18 cellular contexts compared by ENCODE assay signal in the genomic region with DNA sequence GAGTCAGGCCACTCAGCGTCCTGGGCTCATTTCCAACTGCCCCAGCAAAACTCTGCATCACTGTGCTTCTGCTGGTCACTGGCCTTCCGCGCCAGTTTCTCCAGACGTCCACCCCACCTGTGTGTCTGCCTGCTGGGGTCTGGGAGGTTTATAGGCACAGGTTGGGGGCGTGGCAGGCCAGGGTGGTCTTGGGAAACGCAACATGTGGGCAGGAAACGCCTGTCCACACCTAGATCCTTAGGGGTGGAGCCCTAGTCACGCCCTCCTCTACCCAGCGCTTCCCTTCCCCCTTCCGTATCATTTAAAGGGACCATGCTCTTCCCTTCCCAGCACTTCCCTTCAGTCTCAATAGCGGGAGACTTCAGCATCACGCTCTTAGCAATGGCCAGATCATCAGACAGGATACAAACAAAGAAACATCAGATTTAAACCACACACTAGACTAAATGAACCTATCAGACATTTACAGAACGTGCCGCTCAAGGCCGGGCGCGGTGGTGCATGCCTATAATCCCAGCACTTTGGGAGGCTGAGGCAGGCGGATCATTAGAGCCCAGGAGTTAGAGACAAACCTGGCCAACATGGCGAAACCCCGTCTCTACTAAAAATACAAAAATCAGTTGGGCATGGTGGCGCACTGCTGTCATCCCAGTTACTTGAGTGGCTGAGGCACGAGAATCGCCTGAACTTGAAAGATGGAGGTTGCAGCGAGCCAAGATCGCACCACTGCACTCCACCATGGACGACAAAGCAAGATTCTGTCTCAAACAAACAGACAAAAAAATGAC. TPM values are rescaled to one million over a fixed set of nuclear protein-coding genes. Genes with fewer than 3 reads are reported as not detected.
DNase-seq lines count a peak whose midpoint lies in the region; ATAC-seq, FAIRE-seq and TF ChIP-seq lines count a peak whose summit lies in the region.
"Had no signal": no experiment of that assay in that cellular context is flagged by ENCODE, and none has a peak within 500 bp of the region (broad histone marks: within the 10 kb centered on the region; RNA-seq: fewer than 3 reads in every experiment).

No MANE protein-coding gene starts in this region.

- H2BK15ac ChIP-seq in H9 (ENCODE audit: low read depth, low read length), result no peak overlapping the region

- no peak overlapping the region for H3K4ac ChIP-seq in H9 (ENCODE audit: low read depth, low read length)

- H3K9ac ChIP-seq in H9 (ENCODE audit: extremely low read depth, insufficient read length, low read length) (peak overlapping the region; percentile 20), K562 (ENCODE audit: insufficient read depth in 1 of 2, low read depth in 2 of 2, low read length in 2 of 2) (peak overlapping the region; percentile 78 to 87), smooth muscle cell (ENCODE audit: low read depth) (no peak overlapping the region)
- H3K9ac ChIP-seq: BLaER1 treated with 17β-estradiol and CSF1 and Interleukin-3, amounts not matched to agents 10 nM and 100 nM had no signal

- H3K27me3 ChIP-seq in H9 (ENCODE audit: insufficient read depth, low read length) (no peaks in the 10 kb centered on the region), K562 (ENCODE audit: control insufficient read depth in 2 of 2, insufficient read depth in 2 of 2, low read length in 2 of 2) (no peaks in the 10 kb centered on the region), smooth muscle cell (ENCODE audit: low read depth) (no peaks in the 10 kb centered on the region)
- H3K27me3 ChIP-seq: BLaER1 treated with 17β-estradiol and CSF1 and Interleukin-3, amounts not matched to agents 10 nM and 100 nM had no signal

- H4K8ac ChIP-seq in H9 (replicated peaks; ENCODE audit: insufficient read length, low read depth, low read length), result no peak overlapping the region

- H4K20me1 ChIP-seq in H9 (ENCODE audit: control insufficient read depth, insufficient read depth, insufficient read length), result no peaks in the 10 kb centered on the region
- no peaks in the 10 kb centered on the region for H4K20me1 ChIP-seq in K562 (replicated peaks; ENCODE audit: control insufficient read depth, insufficient read depth, low read length)
- H4K20me1 ChIP-seq in smooth muscle cell (ENCODE audit: low read depth), result no peaks in the 10 kb centered on the region
- H4K20me1 ChIP-seq: BLaER1 treated with 17β-estradiol and CSF1 and Interleukin-3, amounts not matched to agents 10 nM and 100 nM had no signal

- peak overlapping the region; percentile 30 for H3K18ac ChIP-seq in H9 (ENCODE audit: insufficient read length, low read depth, low read length)

- intact Hi-C loops in K562 (cut with micrococcal nuclease), result loop anchor here (2.0 to 10.0 kb wide), 3 partner anchors 25 to 223 kb away; partner anchors contain the start of gene MGAT1

- in situ Hi-C loops in K562 (cut with MboI), result no loop called here

- WGBS in H9 (ENCODE audit: extremely low coverage, insufficient read length, low lambda C conversion rate), result no CpG with 5 or more reads among the region's 26 CpGs
- 13% methylated on average over 26 of the region's 26 CpGs for WGBS in K562 (ENCODE audit: insufficient coverage, low coverage, missing lambda C conversion rate)
- WGBS in smooth muscle cell (ENCODE audit: low lambda C conversion rate), result 30% methylated on average over 26 of the region's 26 CpGs

- H2AFZ ChIP-seq in H9 (ENCODE audit: low read length), result peak overlapping the region; percentile 63
- H2AFZ ChIP-seq in K562 (ENCODE audit: low read depth, low read length), result peak overlapping the region; percentile 92
- H2AFZ ChIP-seq in smooth muscle cell (ENCODE audit: low read depth), result peak overlapping the region; percentile 77

- H3K4me3 ChIP-seq in K562 (peak overlapping the region; percentile 48), smooth muscle cell (peak overlapping the region; percentile 36)
- H3K4me3 ChIP-seq: BLaER1 treated with 17β-estradiol and CSF1 and Interleukin-3, amounts not matched to agents 10 nM and 100 nM had no signal

- H3K56ac ChIP-seq in H9 (ENCODE audit: insufficient read length, low read depth, low read length), result no peak overlapping the region

- H3K4me2 ChIP-seq in H9 (ENCODE audit: insufficient read depth, insufficient read length, low read length), result peak overlapping the region; percentile 69
- H3K4me2 ChIP-seq in K562 (ENCODE audit: insufficient read depth, low read length), result peak overlapping the region; percentile 89
- peak overlapping the region; percentile 79 for H3K4me2 ChIP-seq in smooth muscle cell
- H3K4me2 ChIP-seq: BLaER1 treated with 17β-estradiol and CSF1 and Interleukin-3, amounts not matched to agents 10 nM and 100 nM had no signal

- peak; percentile 98 for FAIRE-seq in K562 (lab: Jason Lieb, UNC)

- H3F3A ChIP-seq in smooth muscle cell (ENCODE audit: low read depth), result no peaks in the 10 kb centered on the region

- TF ChIP-seq CTCF in H9 (conservative IDR thresholded peaks at IDR 0.05) (no peak), K562 (IDR thresholded peaks at IDR 0.05 in 2 of 3, conservative IDR thresholded peaks at IDR 0.05 in 1 of 3; ENCODE audit: insufficient read depth in 2 of 3, low read depth in 1 of 3, low read length in 3 of 3) (no peak), smooth muscle cell (IDR thresholded peaks at IDR 0.05; ENCODE audit: borderline replicate concordance, insufficient read depth, poor library complexity, severe bottlenecking) (no peak)

- no peak overlapping the region for H3K23ac ChIP-seq in H9 (ENCODE audit: insufficient read length, low read depth, low read length)

- no peak overlapping the region for H3K27ac ChIP-seq in H9 (ENCODE audit: insufficient read length, low read depth, low read length)
- peak overlapping the region; percentile 84 for H3K27ac ChIP-seq in K562 (ENCODE audit: extremely low read depth, low read depth, low read length)
- H3K27ac ChIP-seq in smooth muscle cell (ENCODE audit: low read depth), result no peak overlapping the region
- H3K27ac ChIP-seq: BLaER1 treated with 17β-estradiol and CSF1 and Interleukin-3, amounts not matched to agents 10 nM and 100 nM had no signal

- no peak overlapping the region for H2BK5ac ChIP-seq in H9 (ENCODE audit: insufficient read length, low read length)

- no peak overlapping the region for H4K5ac ChIP-seq in H9 (ENCODE audit: insufficient read length, low read depth, low read length)

- peak overlapping the region; percentile 67; the same call in 1 of the 2 replicates for H3K14ac ChIP-seq in H9 (ENCODE audit: insufficient read depth, low read length)

- TF ChIP-seq EP300 in K562 (IDR thresholded peaks at IDR 0.05; ENCODE audit: low read length), result peak; percentile 51

- H3K27me3 Mint-ChIP-seq in H9 (ENCODE audit: low read depth), result peaks cover 31% of the 10 kb centered on the region
- peaks cover 47% of the 10 kb centered on the region for H3K27me3 Mint-ChIP-seq in activated naive CD8-positive, alpha-beta T cell treated with anti-CD3 and anti-CD28 coated beads for 36 hours

- TF ChIP-seq RAD21 in K562 (CRISPR knock-in tag; conservative IDR thresholded peaks at IDR 0.05 in 1 of 2, IDR thresholded peaks at IDR 0.05 in 1 of 2), result peak in 1 of 2 experiments; percentile 20; a peak in 2 of 4 replicates

- DNase-seq in H9 (peak; percentile 93), K562 (ENCODE audit: extremely low read depth in 1 of 4, low spot score in 3 of 4) (peak; percentile 80 to 97 (median 84)), iPS-NIHi11 (ENCODE audit: low spot score) (peak; percentile 73), smooth muscle cell (lab: John Stamatoyannopoulos, UW; ENCODE audit: unreplicated experiment) (no peak), cerebellar nuclear complex (lab: John Stamatoyannopoulos, UW) (no peak), epidermal melanocyte (ENCODE audit: insufficient read length, low spot score) (no peak), superior temporal gyrus (ENCODE audit: extremely low spot score) (no peak)
- DNase-seq in activated naive CD8-positive, alpha-beta T cell treated with anti-CD3 and anti-CD28 coated beads for 36 hours, result no peak
- DNase-seq: activated CD4-positive, CD25-positive, alpha-beta regulatory T cell treated with anti-CD3 and anti-CD28 coated beads, Interleukin-2, amount 50 U/mL, for 72 hours; activated gamma-delta T cell; DND-41; HCEC 1CT; IMR-90; naive B cell; retina had no signal

- TF ChIP-seq POLR2A in K562 (conservative IDR thresholded peaks at IDR 0.05), result peak; percentile 99

- H3K36me3 ChIP-seq in K562 (ENCODE audit: control insufficient read depth, insufficient read depth, low read length), result no peaks in the 10 kb centered on the region
- H3K36me3 ChIP-seq in smooth muscle cell (ENCODE audit: low read depth), result no peaks in the 10 kb centered on the region
- H3K36me3 ChIP-seq: BLaER1 treated with 17β-estradiol and CSF1 and Interleukin-3, amounts not matched to agents 10 nM and 100 nM had no signal

- ATAC-seq in K562, result peak; percentile 93

- H3K79me2 ChIP-seq in H9 (ENCODE audit: insufficient read depth, low read length), result no peaks in the 10 kb centered on the region
- H3K79me2 ChIP-seq in K562 (ENCODE audit: control insufficient read depth, insufficient read depth, low read length), result peaks cover 22% of the 10 kb centered on the region
- no peaks in the 10 kb centered on the region for H3K79me2 ChIP-seq in smooth muscle cell (ENCODE audit: low read depth)

- no peaks in the 10 kb centered on the region for H3K9me1 ChIP-seq in K562 (ENCODE audit: control insufficient read depth, insufficient read depth, low read length)

- H3K4me1 ChIP-seq in H9 (ENCODE audit: insufficient read depth, low read length) (no peaks in the 10 kb centered on the region; the same call in 1 of the 2 replicates), K562 (replicated peaks in 1 of 2; ENCODE audit: control insufficient read depth in 2 of 2, insufficient read depth in 2 of 2, low read length in 2 of 2) (peaks cover 8 to 9% of the 10 kb centered on the region in 2 experiments; a peak in 4 of 5 replicates), smooth muscle cell (ENCODE audit: low read depth) (no peaks in the 10 kb centered on the region)
- H3K4me1 ChIP-seq: BLaER1 treated with 17β-estradiol and CSF1 and Interleukin-3, amounts not matched to agents 10 nM and 100 nM had no signal

- no peak overlapping the region for H2BK120ac ChIP-seq in H9 (ENCODE audit: low read depth, low read length, poor library complexity, severe bottlenecking)

- no peaks in the 10 kb centered on the region for H3K9me3 ChIP-seq in H9 (ENCODE audit: control insufficient read depth, low read depth, low read length)
- no peaks in the 10 kb centered on the region for H3K9me3 ChIP-seq in K562 (replicated peaks; ENCODE audit: control insufficient read depth, insufficient read depth, low read depth, low read length)
- H3K9me3 ChIP-seq in smooth muscle cell (replicated peaks; ENCODE audit: low read depth), result no peaks in the 10 kb centered on the region

- BruUV-seq in K562 (replicated peaks; lab: Mats Ljungman, UMichigan), result TSS peak; percentile 84

- no peak overlapping the region for H4K91ac ChIP-seq in H9 (ENCODE audit: insufficient read length, low read depth, low read length)

- peak overlapping the region in 1 of 3 experiments; percentile 92; a peak in 2 of 7 replicates for H3K27ac Mint-ChIP-seq in H9
- no peak overlapping the region for H3K27ac Mint-ChIP-seq in activated naive CD8-positive, alpha-beta T cell treated with anti-CD3 and anti-CD28 coated beads for 36 hours
- H3K27ac Mint-ChIP-seq: T-helper 1 cell treated with Interleukin-12 subunit alpha and Interleukin-12 subunit beta and Interleukin-4 antibody, amounts not matched to agents 30 μg/mL and 1 μg/mL, for 36 hours had no signal

- POLR2A ChIA-PET in K562 (lab: Yijun Ruan, JAX), result interaction anchor here (0.6 to 1.7 kb wide), 9 partner anchors 9 to 179 kb away, joined by 3 to 10 read pairs (median 4); partner anchors contain the start of gene BTNL9

- H3T11ph ChIP-seq in H9 (ENCODE audit: low read length), result no peak overlapping the region

- CTCF ChIA-PET in K562 (lab: Yijun Ruan, JAX; ENCODE audit: low intra/inter-chr PET ratio), result no interaction called here

- no peak overlapping the region for H2BK20ac ChIP-seq in H9 (ENCODE audit: low read depth, low read length, poor library complexity, severe bottlenecking)

- peaks cover 10 to 12% of the 10 kb centered on the region in 2 experiments for H3K4me1 Mint-ChIP-seq in H9
- H3K4me1 Mint-ChIP-seq in activated naive CD8-positive, alpha-beta T cell treated with anti-CD3 and anti-CD28 coated beads for 36 hours, result no peaks in the 10 kb centered on the region
- H3K4me1 Mint-ChIP-seq: naive B cell had no signal

- H3K9me3 Mint-ChIP-seq in H9, result peaks cover 4 to 17% of the 10 kb centered on the region in 2 experiments; a peak in 3 of 5 replicates
- peaks cover 10% of the 10 kb centered on the region for H3K9me3 Mint-ChIP-seq in activated naive CD8-positive, alpha-beta T cell treated with anti-CD3 and anti-CD28 coated beads for 36 hours
- H3K9me3 Mint-ChIP-seq: T-helper 1 cell treated with Interleukin-12 subunit alpha and Interleukin-12 subunit beta and Interleukin-4 antibody, amounts not matched to agents 30 μg/mL and 1 μg/mL, for 36 hours had no signal

- H2AK5ac ChIP-seq in H9 (ENCODE audit: insufficient read length, low read length), result no peak overlapping the region

- no peak overlapping the region for H2BK12ac ChIP-seq in H9 (ENCODE audit: insufficient read length, low read depth, low read length)

- no peaks in the 10 kb centered on the region for H3K23me2 ChIP-seq in H9 (ENCODE audit: insufficient read length, low read depth, low read length, poor library complexity, severe bottlenecking)

- H3K36me3 Mint-ChIP-seq in H9 (ENCODE audit: insufficient read depth in 1 of 3, low read depth in 3 of 3), result no peaks in the 10 kb centered on the region; a peak in 1 of 7 replicates
- peaks cover 2% of the 10 kb centered on the region for H3K36me3 Mint-ChIP-seq in activated naive CD8-positive, alpha-beta T cell treated with anti-CD3 and anti-CD28 coated beads for 36 hours

- H3K79me1 ChIP-seq in H9 (ENCODE audit: insufficient read depth, low read depth, low read length, poor library complexity, severe bottlenecking), result no peaks in the 10 kb centered on the region

- H3K4me3 Mint-ChIP-seq in H9, result peak overlapping the region; percentile 58 to 71
- H3K4me3 Mint-ChIP-seq in activated naive CD8-positive, alpha-beta T cell treated with anti-CD3 and anti-CD28 coated beads for 36 hours, result no peak overlapping the region
- H3K4me3 Mint-ChIP-seq: naive B cell; T-helper 1 cell treated with Interleukin-12 subunit alpha and Interleukin-12 subunit beta and Interleukin-4 antibody, amounts not matched to agents 30 μg/mL and 1 μg/mL, for 36 hours had no signal

RNA-seq across cellular contexts. Expression of gene BTNL9, which starts 11.8 kb away (rescaled TPM):
- total RNA-seq in H9 (2021), result 0.88 and 0.96 TPM in 2 replicates
- 237 and 332 TPM in 2 replicates for total RNA-seq in K562 (2011; cell fraction: chromatin; rRNA removed; ENCODE audit: low replicate concordance)
- 194 and 284 TPM in 2 replicates for total RNA-seq in K562 (2011; cell fraction: nucleolus; rRNA removed)
- total RNA-seq in K562 (2011; cell fraction: nucleoplasm; rRNA removed), result 242 and 248 TPM in 2 replicates
- 39.4 and 46.8 TPM in 2 replicates for total RNA-seq in K562 (2014; rRNA removed)
- 17.1 and 18.5 TPM in 2 replicates for total RNA-seq in K562 (2014; rRNA removed; fragmentation: Illumina TruSeq; extraction: Trizol)
- 29.4 and 29.6 TPM in 2 replicates for total RNA-seq in K562 (2015; rRNA removed; fragmentation: Illumina TruSeq; extraction: Trizol)
- total RNA-seq in K562 (2021), result 42.7 and 50.7 TPM in 2 replicates
- polyA plus RNA-seq in K562 (2011; rRNA removed), result 18.9 and 25.6 TPM in 2 replicates
- 13.6 and 19.3 TPM in 2 replicates for polyA plus RNA-seq in K562 (2011; cell fraction: cytosol; rRNA removed)
- polyA plus RNA-seq in K562 (2011; cell fraction: nucleus; rRNA removed), result 99.2 and 210 TPM in 2 replicates
- 62.1 and 65.7 TPM in 2 replicates for polyA plus RNA-seq in K562 (2012)
- polyA plus RNA-seq in K562 (2014; fragmentation: Illumina TruSeq; extraction: Trizol), result 32.7 and 35.3 TPM in 2 replicates
- polyA plus RNA-seq in K562 (2014; fragmentation: Nextera tagmentation; extraction: Ambion mirVana), result 1 to 10 TPM; 3.7 to 3.9 TPM
- polyA plus RNA-seq in K562 (2014; rRNA removed), result 86.7 and 88.7 TPM in 2 replicates
- 6.0 and 15.6 TPM in 2 replicates for polyA minus RNA-seq in K562 (2011; rRNA and poly(A)+ RNA removed)
- 7.2 and 20.7 TPM in 2 replicates for polyA minus RNA-seq in K562 (2011; cell fraction: cytosol; rRNA and poly(A)+ RNA removed)
- 54.0 and 85.9 TPM in 2 replicates for polyA minus RNA-seq in K562 (2011; cell fraction: nucleus; rRNA and poly(A)+ RNA removed)
- total RNA-seq in smooth muscle cell, result not detected in 2 replicates
- not detected in 2 replicates for polyA plus RNA-seq in smooth muscle cell
- under 1 TPM in 1 of 2 experiments, not detected in 1; 0.12 TPM for total RNA-seq in activated naive CD8-positive, alpha-beta T cell treated with anti-CD3 and anti-CD28 coated beads for 36 hours
- total RNA-seq: IMR-90 had no signal
- polyA plus RNA-seq: IMR-90 had no signal

RNA-seq across cellular contexts. Expression of gene BTNL3, which starts 39.6 kb away (rescaled TPM):
- total RNA-seq in H9 (2021) (not detected in 2 replicates), K562 (2014; rRNA removed) (0.20 TPM in 1 of 2 replicates, not detected in the other), K562 (2014; rRNA removed; fragmentation: Illumina TruSeq; extraction: Trizol) (0.10 TPM in 1 of 2 replicates, not detected in the other), K562 (2015; rRNA removed; fragmentation: Illumina TruSeq; extraction: Trizol) (0.04 TPM in 1 of 2 replicates, not detected in the other), K562 (2021) (not detected in 2 replicates), smooth muscle cell (not detected in 2 replicates)
- total RNA-seq in K562 (2011; cell fraction: chromatin; rRNA removed; ENCODE audit: low replicate concordance), result not detected in 2 replicates
- total RNA-seq in K562 (2011; cell fraction: nucleolus; rRNA removed), result not detected in 2 replicates
- not detected in 2 replicates for total RNA-seq in K562 (2011; cell fraction: nucleoplasm; rRNA removed)
- polyA plus RNA-seq in K562 (2011; rRNA removed) (0.03 TPM in 1 of 2 replicates, not detected in the other), K562 (2014; fragmentation: Illumina TruSeq; extraction: Trizol) (0.10 and 0.13 TPM in 2 replicates), K562 (2014; fragmentation: Nextera tagmentation; extraction: Ambion mirVana) (under 1 TPM in 1 of 2 experiments, not detected in 1; 0.03 TPM), K562 (2014; rRNA removed) (0.13 and 0.44 TPM in 2 replicates), smooth muscle cell (not detected in 2 replicates)
- not detected in 2 replicates for polyA plus RNA-seq in K562 (2011; cell fraction: cytosol; rRNA removed)
- polyA plus RNA-seq in K562 (2011; cell fraction: nucleus; rRNA removed), result 0.04 TPM in 1 of 2 replicates, not detected in the other
- polyA plus RNA-seq in K562 (2012), result 0.23 and 0.25 TPM in 2 replicates
- polyA minus RNA-seq in K562 (2011; rRNA and poly(A)+ RNA removed), result 0.14 TPM in 1 of 2 replicates, not detected in the other
- polyA minus RNA-seq in K562 (2011; cell fraction: cytosol; rRNA and poly(A)+ RNA removed), result not detected in 2 replicates
- not detected in 2 replicates for polyA minus RNA-seq in K562 (2011; cell fraction: nucleus; rRNA and poly(A)+ RNA removed)
- not detected for total RNA-seq in activated naive CD8-positive, alpha-beta T cell treated with anti-CD3 and anti-CD28 coated beads for 36 hours
- total RNA-seq: aorta, IMR-90 had no signal
- polyA plus RNA-seq: IMR-90 had no signal

Comparison
In these comparisons a context has a peak if more than half of its experiments do, and no peak if none do; other contexts are left out.
1. DNase-seq: peak in H9 (single experiment), K562 (4 of 4) and iPS-NIHi11 (single experiment); none in smooth muscle cell (single experiment), cerebellar nuclear complex (0 of 2), epidermal melanocyte (single experiment), activated naive CD8-positive, alpha-beta T cell treated with anti-CD3 and anti-CD28 coated beads for 36 hours (single experiment) and superior temporal gyrus (single experiment).
2. Peak in every context shown above with its lines, with median percentiles within 50 percentile points of each other: H2AFZ ChIP-seq and H3K4me2 ChIP-seq.